ENCODE assay signal across 8 cellular contexts in the genomic region with DNA sequence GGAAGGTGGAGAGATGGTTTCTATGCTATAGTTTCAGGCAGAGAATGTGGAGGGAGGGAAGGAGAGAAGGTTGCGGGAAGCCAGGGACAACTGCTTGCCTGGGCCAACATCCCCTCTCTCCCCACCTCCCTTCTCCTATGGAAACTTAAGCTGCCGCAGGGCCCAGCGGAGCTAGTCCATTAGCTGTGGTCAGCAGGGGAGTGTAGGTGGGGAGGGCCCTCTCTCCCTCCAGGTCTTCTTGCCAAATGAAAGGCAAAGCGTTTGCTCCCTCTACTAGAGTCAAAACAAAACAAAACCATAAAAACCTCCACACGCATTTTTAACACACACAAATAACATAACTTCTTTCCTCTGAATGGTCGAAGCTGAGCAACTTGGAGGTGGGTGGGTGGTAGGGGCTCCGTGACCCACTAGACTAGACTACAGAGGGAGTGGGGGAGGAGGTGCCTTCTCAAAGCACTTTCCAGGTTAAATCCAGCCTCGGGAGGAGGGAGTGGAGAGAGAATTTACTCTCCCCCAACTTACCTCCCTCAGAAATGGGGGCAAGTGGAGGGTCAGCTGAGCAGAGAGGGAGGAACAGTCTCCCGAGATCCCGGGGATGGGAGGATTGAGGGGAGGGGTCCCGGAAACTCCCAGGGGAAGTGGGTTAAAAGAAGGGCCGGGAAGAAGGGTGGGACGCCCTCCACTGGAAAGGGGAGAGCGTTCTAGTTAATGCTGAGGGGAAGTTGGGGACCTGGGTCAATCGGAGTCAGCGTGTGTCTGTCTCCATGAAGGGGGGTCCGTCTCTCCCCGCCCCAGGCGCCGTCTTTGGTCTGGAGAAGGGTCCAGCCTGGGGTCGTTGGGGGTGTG. TPM values are rescaled to one million over a fixed set of nuclear protein-coding genes. Genes with fewer than 3 reads are reported as not detected.
DNase-seq lines count a peak whose midpoint lies in the region; ATAC-seq and TF ChIP-seq lines count a peak whose summit lies in the region.

No MANE protein-coding gene starts in this region.

- H3K9ac ChIP-seq in HUES64 (ENCODE audit: low read depth, low read length): no peak overlapping the region

- ATAC-seq in left lobe of liver (no peak), HG02884 (IDR thresholded peaks at IDR 0.05; ENCODE audit: unreplicated experiment) (no peak)

- CTCF ChIA-PET in AG04450 (lab: Charles Lee): interaction anchor here (0.5 to 3.5 kb wide), 15 partner anchors 11 to 334 kb away, joined by 3 to 40 read pairs (median 5); a partner anchor contains a TSS

- H3K4me1 ChIP-seq in HUES64 (ENCODE audit: insufficient read depth, low read length) (peaks cover 23% of the 10 kb centered on the region), muscle layer of duodenum (ENCODE audit: control insufficient read depth in 1 of 2, insufficient read depth in 2 of 2, low read length in 2 of 2) (peaks cover 19 to 21% of the 10 kb centered on the region in 2 donors)

- no peaks in the 10 kb centered on the region for H3K36me3 ChIP-seq in HUES64 (ENCODE audit: insufficient read depth, low read length)
- H3K36me3 ChIP-seq in muscle layer of duodenum (ENCODE audit: control insufficient read depth in 1 of 2, insufficient read depth in 2 of 2, low read length in 2 of 2): no peaks in the 10 kb centered on the region

- POLR2A ChIA-PET in AG04450 (lab: Yijun Ruan, JAX): interaction anchor here (1.2 kb wide), 1 partner anchor 18 kb away, joined by 3 read pairs; no protein-coding TSS in a partner anchor

- no peaks in the 10 kb centered on the region for H3K27me3 ChIP-seq in AG04450 (ENCODE audit: control insufficient read depth, insufficient read depth, low read length)
- peaks cover 44% of the 10 kb centered on the region for H3K27me3 ChIP-seq in HUES64 (ENCODE audit: insufficient read depth, low read length)
- no peaks in the 10 kb centered on the region for H3K27me3 ChIP-seq in muscle layer of duodenum (ENCODE audit: low read depth, low read length)

- WGBS in HUES64: 2% methylated on average over 17 of the region's 21 CpGs

- peak overlapping the region; percentile 99 for H3K27ac ChIP-seq in AG04450 (ENCODE audit: low read depth, low read length)
- no peak overlapping the region for H3K27ac ChIP-seq in HUES64 (ENCODE audit: low read depth, low read length)
- H3K27ac ChIP-seq in coronary artery: peak overlapping the region; percentile 81 to 92
- peak overlapping the region; percentile 83 for H3K27ac ChIP-seq in muscle layer of duodenum (ENCODE audit: low read length)

- H3K9me3 ChIP-seq in AG04450 (ENCODE audit: control insufficient read depth, insufficient read depth, low read length) (peaks cover 3% of the 10 kb centered on the region; the same call in 1 of the 2 replicates), HUES64 (ENCODE audit: insufficient read depth, low read depth, low read length) (no peaks in the 10 kb centered on the region), muscle layer of duodenum (ENCODE audit: control insufficient read depth in 1 of 2, low read length in 2 of 2) (no peaks in the 10 kb centered on the region)

- H3K4me3 ChIP-seq in AG04450 (ENCODE audit: low read depth, low read length): peak overlapping the region; percentile 90
- peak overlapping the region; percentile 70 for H3K4me3 ChIP-seq in HUES64 (ENCODE audit: low read length)
- H3K4me3 ChIP-seq in coronary artery: peak overlapping the region; percentile 84
- H3K4me3 ChIP-seq in muscle layer of duodenum (ENCODE audit: low read depth in 1 of 2, low read length in 2 of 2): peak overlapping the region; percentile 81 to 83

- no peak for DNase-seq in AG04450 (ENCODE audit: low read depth, low spot score)
- DNase-seq in coronary artery (ENCODE audit: low spot score): no peak
- DNase-seq in SIG-M5 treated with dmso at 0.1 percent for 504 hours (lab: John Stamatoyannopoulos, UW; ENCODE audit: unreplicated experiment): no peak
- no peak for DNase-seq in left lobe of liver (ENCODE audit: low spot score)
- no peak for DNase-seq in RPMI8226

- TF ChIP-seq CTCF in AG04450 (IDR thresholded peaks at IDR 0.05; ENCODE audit: low read depth, low read length) (no peak; the same call in 1 of the 2 replicates), coronary artery (IDR thresholded peaks at IDR 0.05) (no peak)

RNA-seq across cellular contexts. Expression of a gene that starts 4.6 kb away (rescaled TPM):
- 44.9 and 51.7 TPM in 2 replicates for polyA plus RNA-seq in AG04450 (2011; rRNA removed)
- 36.1 and 45.3 TPM in 2 replicates for polyA minus RNA-seq in AG04450 (2011; rRNA and poly(A)+ RNA removed)
- polyA plus RNA-seq in HUES64 (2013, experiment 1 of 2): 16.3 TPM
- polyA plus RNA-seq in HUES64 (2013, experiment 2 of 2): 19.0 TPM
- 2.6 TPM for total RNA-seq in left lobe of liver

RNA-seq across cellular contexts. Expression of a gene that starts 24.8 kb away (rescaled TPM):
- polyA plus RNA-seq in AG04450 (2011; rRNA removed): 26.7 and 31.6 TPM in 2 replicates
- polyA minus RNA-seq in AG04450 (2011; rRNA and poly(A)+ RNA removed): 47.7 and 54.2 TPM in 2 replicates
- polyA plus RNA-seq in HUES64 (2013, experiment 1 of 2): 12.7 TPM
- 20.4 TPM for polyA plus RNA-seq in HUES64 (2013, experiment 2 of 2)
- 21.3 TPM for total RNA-seq in left lobe of liver

RNA-seq across cellular contexts. Expression of a gene that starts 38.3 kb away (rescaled TPM):
- 56.6 and 57.4 TPM in 2 replicates for polyA plus RNA-seq in AG04450 (2011; rRNA removed)
- polyA minus RNA-seq in AG04450 (2011; rRNA and poly(A)+ RNA removed): 43.9 and 53.5 TPM in 2 replicates
- 62.0 TPM for polyA plus RNA-seq in HUES64 (2013, experiment 1 of 2)
- 57.4 TPM for polyA plus RNA-seq in HUES64 (2013, experiment 2 of 2)
- 33.3 TPM for total RNA-seq in left lobe of liver

RNA-seq across cellular contexts. Expression of a gene that starts 52.0 kb away (rescaled TPM):
- 0.36 and 0.42 TPM in 2 replicates for polyA plus RNA-seq in AG04450 (2011; rRNA removed)
- 0.51 and 0.65 TPM in 2 replicates for polyA minus RNA-seq in AG04450 (2011; rRNA and poly(A)+ RNA removed)
- 10.6 TPM for polyA plus RNA-seq in HUES64 (2013, experiment 1 of 2)
- 9.4 TPM for polyA plus RNA-seq in HUES64 (2013, experiment 2 of 2)
- 32.0 TPM for total RNA-seq in left lobe of liver
